Comparison of ENCODE assay signal across 9 cellular contexts in the genomic region with DNA sequence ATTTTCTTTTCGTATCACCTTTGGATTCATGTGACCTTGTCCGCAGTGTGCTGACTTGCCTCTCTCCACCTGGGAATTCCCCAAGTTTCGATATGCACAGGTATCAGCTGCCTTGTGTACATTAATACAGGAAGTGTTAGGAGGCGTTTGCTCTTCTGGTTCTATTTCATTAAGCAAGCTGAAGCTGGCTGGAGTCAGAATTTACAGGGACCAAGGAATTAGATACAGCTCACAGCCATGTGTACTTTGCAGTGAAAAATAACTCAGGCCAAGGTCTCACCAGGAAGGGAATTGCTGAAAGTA.
A peak's percentile ranks its signal among the peaks of the same experiment; 100 is the strongest.
DNase-seq lines count a peak whose midpoint lies in the region; ATAC-seq and TF ChIP-seq lines count a peak whose summit lies in the region.
"Had no signal": no experiment of that assay in that cellular context is flagged by ENCODE, and none has a peak within 500 bp of the region (broad histone marks: within the 10 kb centered on the region; RNA-seq: fewer than 3 reads in every experiment).

No MANE protein-coding gene starts in this region.

- TF ChIP-seq CTCF in GM13976 (IDR thresholded peaks at IDR 0.05; ENCODE audit: borderline replicate concordance, control extremely low read depth, extremely low read depth, insufficient read depth, missing control alignments) (no peak), GM20000 (IDR thresholded peaks at IDR 0.05; ENCODE audit: extremely low read depth, missing control alignments) (no peak)

- in situ Hi-C loops in GM13976 (cut with MboI; ENCODE audit: low sequenced_read_pairs, unreplicated experiment) = no loop called here

- DNase-seq in GM13976 (ENCODE audit: low spot score) (peak; percentile 53), GM20000 (ENCODE audit: low spot score) (peak; percentile 51), kidney tubule cell (ENCODE audit: low spot score) (peak; percentile 71), medulla oblongata (ENCODE audit: extremely low spot score) (no peak), NCI-H2107 (lab: John Stamatoyannopoulos, UW) (no peak), ecto neural progenitor cell (ENCODE audit: low spot score) (no peak)
- DNase-seq in stimulated activated CD4-positive, alpha-beta T cell treated with anti-CD3 and anti-CD28 coated beads, Interleukin-4, amount 100 ng/mL, for 24 hours = no peak
- DNase-seq: head of caudate nucleus had no signal

- ATAC-seq in HG03342 (IDR thresholded peaks at IDR 0.05; ENCODE audit: unreplicated experiment) = peak; percentile 66

Comparison
In these comparisons a context has a peak if more than half of its experiments do, and no peak if none do; other contexts are left out.
1. DNase-seq: peak in GM13976 (single experiment), GM20000 (single experiment) and kidney tubule cell (single experiment); none in medulla oblongata (single experiment), NCI-H2107 (single experiment), stimulated activated CD4-positive, alpha-beta T cell treated with anti-CD3 and anti-CD28 coated beads, Interleukin-4, amount 100 ng/mL, for 24 hours (single experiment) and ecto neural progenitor cell (single experiment).